Comparison of ENCODE assay signal across 7 cellular contexts in the genomic region with DNA sequence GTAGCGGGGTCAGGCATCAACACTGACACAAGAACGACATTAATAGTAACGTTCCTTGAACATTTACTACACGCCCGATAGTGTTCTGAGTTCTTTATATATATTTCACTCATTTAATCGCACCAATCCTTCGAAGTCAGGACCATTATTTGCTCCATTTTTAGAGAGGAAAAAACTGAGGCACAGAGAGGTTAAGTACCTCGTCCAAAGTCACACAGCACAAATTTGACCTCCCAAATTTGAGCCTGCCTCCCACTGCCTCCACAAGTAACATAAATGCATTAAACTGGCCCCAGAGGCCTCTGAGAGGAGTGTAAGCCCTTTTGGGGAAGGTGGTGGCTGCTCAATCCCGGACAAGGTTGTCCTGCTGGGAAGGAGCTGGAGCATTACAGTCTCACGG. TPM values are rescaled to one million over a fixed set of nuclear protein-coding genes. Genes with fewer than 3 reads are reported as not detected.
A peak's percentile ranks its signal among the peaks of the same experiment; 100 is the strongest.
DNase-seq lines count a peak whose midpoint lies in the region; ATAC-seq and TF ChIP-seq lines count a peak whose summit lies in the region.

No MANE protein-coding gene starts in this region.

- 40% methylated on average over 10 of the region's 10 CpGs for WGBS in right cardiac atrium

- no peaks in the 10 kb centered on the region for H3K36me3 ChIP-seq in HAP-1 (replicated peaks)

- peak overlapping the region; percentile 81 for H3K27ac ChIP-seq in VCaP
- H3K27ac ChIP-seq in right cardiac atrium (ENCODE audit: low read length) = no peak overlapping the region
- peak overlapping the region in 8 of 21 experiments; percentile 34 to 86 (median 65) for H3K27ac ChIP-seq in skin epidermis

- TF ChIP-seq CTCF in VCaP (conservative IDR thresholded peaks at IDR 0.05) = no peak

- H3K9me3 ChIP-seq in HAP-1 = no peaks in the 10 kb centered on the region
- no peaks in the 10 kb centered on the region for H3K9me3 ChIP-seq in right cardiac atrium (ENCODE audit: control insufficient read depth, low read length)

- H3K4me3 ChIP-seq in HAP-1 (peak overlapping the region; percentile 35), right cardiac atrium (ENCODE audit: low read length) (peak overlapping the region; percentile 37), skin epidermis (peak overlapping the region in 4 of 7 experiments; percentile 20 to 48 (median 36))

- ATAC-seq in right cardiac atrium = no peak
- no peak for ATAC-seq in HG02970 (IDR thresholded peaks at IDR 0.05; ENCODE audit: low FRiP score, unreplicated experiment)
- ATAC-seq in HG02610 (IDR thresholded peaks at IDR 0.05; ENCODE audit: unreplicated experiment) = no peak

- H3K27me3 ChIP-seq in HAP-1 (ENCODE audit: low read depth) = peaks cover 2% of the 10 kb centered on the region
- no peaks in the 10 kb centered on the region for H3K27me3 ChIP-seq in right cardiac atrium (ENCODE audit: control insufficient read depth, insufficient read depth)

- in situ Hi-C loops in HAP-1 (cut with MboI; ENCODE audit: low sequenced_read_pairs) = no loop called here

- H3K4me1 ChIP-seq in HAP-1 = peaks cover 9% of the 10 kb centered on the region
- peaks cover 4% of the 10 kb centered on the region for H3K4me1 ChIP-seq in right cardiac atrium (ENCODE audit: control insufficient read depth, insufficient read depth, low read length)

- no peak for DNase-seq in HAP-1 (ENCODE audit: low spot score in 2 of 2)
- DNase-seq in right cardiac atrium = no peak
- DNase-seq in nucleus accumbens (lab: John Stamatoyannopoulos, UW) = no peak

- intact Hi-C loops in right cardiac atrium (cut with DNase I) = no loop called here

RNA-seq across cellular contexts. Expression of gene RGS14, which starts 5.8 kb away (rescaled TPM):
- total RNA-seq in right cardiac atrium = 1 to 10 TPM; 3.8 to 5.1 (median 4.2) TPM
- polyA plus RNA-seq in right cardiac atrium = 4.6 TPM

RNA-seq across cellular contexts. Expression of gene LMAN2, which starts 12.1 kb away (rescaled TPM):
- 10 to 100 TPM; 59.0 to 74.3 (median 68.8) TPM for total RNA-seq in right cardiac atrium
- polyA plus RNA-seq in right cardiac atrium = 109 TPM

RNA-seq across cellular contexts. Expression of gene SLC34A1, which starts 20.7 kb away (rescaled TPM):
- total RNA-seq in right cardiac atrium = not detected
- polyA plus RNA-seq in right cardiac atrium = not detected

RNA-seq across cellular contexts. Expression of gene PFN3, which starts 36.9 kb away (rescaled TPM):
- total RNA-seq in right cardiac atrium = not detected
- polyA plus RNA-seq in right cardiac atrium = not detected

RNA-seq across cellular contexts. Expression of gene F12, which starts 45.8 kb away (rescaled TPM):
- total RNA-seq in right cardiac atrium = under 1 TPM; 0.17 to 0.34 (median 0.26) TPM
- polyA plus RNA-seq in right cardiac atrium = 0.27 TPM
